ENCODE assay signal across 16 cellular contexts in genomic region chr7:102271158-102271798, GRCh38.
"Had no signal": no experiment of that assay in that cellular context is flagged by ENCODE, and none has a peak within 500 bp of the region (broad histone marks: within the 10 kb centered on the region; RNA-seq: fewer than 3 reads in every experiment).

No MANE protein-coding gene starts in this region.

- H3K27me3 ChIP-seq: esophagus squamous epithelium, gastroesophageal sphincter, ovary had no signal

- H3K36me3 Mint-ChIP-seq: immature natural killer cell, memory B cell, natural killer cell had no signal

- H3K4me3 ChIP-seq: esophagus squamous epithelium, gastroesophageal sphincter, left ventricle myocardium inferior, lower lobe of right lung, ovary had no signal

- H3K4me1 ChIP-seq: left ventricle myocardium inferior, lower lobe of right lung had no signal

- H3K9me3 ChIP-seq: esophagus squamous epithelium, gastroesophageal sphincter, left ventricle myocardium inferior, lower lobe of right lung, ovary had no signal

- FAIRE-seq: keratinocyte, small intestine had no signal

- H3K27ac Mint-ChIP-seq: dendritic cell treated with granulocyte-macrophage colony-stimulating factor and Interleukin-4, amounts not matched to agents 40 ng/mL and 50 ng/mL, for 4 days; effector memory CD8-positive, alpha-beta T cell; immature natural killer cell; memory B cell; mesothelial cell of epicardium; natural killer cell had no signal

- DNase-seq: effector memory CD8-positive, alpha-beta T cell; esophagus squamous epithelium; immature natural killer cell; left ventricle myocardium inferior; lower lobe of right lung; natural killer cell; ovary; small intestine; stimulated activated CD4-positive, alpha-beta T cell treated with anti-CD3 and anti-CD28 coated beads, Interleukin-2, amount 100 ng/mL, for 48 hours; stimulated activated naive CD4-positive, alpha-beta T cell treated with Interleukin-2 at 50 U/mL for 16 hours had no signal

- H3K36me3 ChIP-seq: esophagus squamous epithelium, lower lobe of right lung, ovary had no signal

- H3K9me3 Mint-ChIP-seq: dendritic cell treated with granulocyte-macrophage colony-stimulating factor and Interleukin-4, amounts not matched to agents 40 ng/mL and 50 ng/mL, for 4 days; effector memory CD8-positive, alpha-beta T cell; immature natural killer cell; memory B cell; mesothelial cell of epicardium; natural killer cell; neural crest cell had no signal

- H3K27ac ChIP-seq: esophagus squamous epithelium, gastroesophageal sphincter, left ventricle myocardium inferior, lower lobe of right lung, ovary had no signal

- H3K27me3 Mint-ChIP-seq: dendritic cell treated with granulocyte-macrophage colony-stimulating factor and Interleukin-4, amounts not matched to agents 40 ng/mL and 50 ng/mL, for 4 days; effector memory CD8-positive, alpha-beta T cell; memory B cell had no signal

- H3K4me1 Mint-ChIP-seq: immature natural killer cell had no signal

- H3K4me3 Mint-ChIP-seq: dendritic cell treated with granulocyte-macrophage colony-stimulating factor and Interleukin-4, amounts not matched to agents 40 ng/mL and 50 ng/mL, for 4 days; effector memory CD8-positive, alpha-beta T cell; immature natural killer cell; memory B cell; mesothelial cell of epicardium; natural killer cell; neural crest cell had no signal
